15 cellular contexts compared by ENCODE assay signal in genomic region chrX:18701621-18702361, GRCh38. TPM values are rescaled to one million over a fixed set of nuclear protein-coding genes. Genes with fewer than 3 reads are reported as not detected.
DNase-seq lines count a peak whose midpoint lies in the region; ATAC-seq and TF ChIP-seq lines count a peak whose summit lies in the region.
"Had no signal": no experiment of that assay in that cellular context is flagged by ENCODE, and none has a peak within 500 bp of the region (broad histone marks: within the 10 kb centered on the region; RNA-seq: fewer than 3 reads in every experiment).

No MANE protein-coding gene starts in this region.

- H3K4me1 ChIP-seq in heart left ventricle (no peaks in the 10 kb centered on the region), right atrium auricular region (no peaks in the 10 kb centered on the region), left lung (peaks cover 0 to 4% of the 10 kb centered on the region in 2 donors), spleen (no peaks in the 10 kb centered on the region)
- H3K4me1 ChIP-seq: HAP-1 had no signal

- H3K27ac ChIP-seq in heart left ventricle (no peak overlapping the region), right atrium auricular region (no peak overlapping the region), brain microvascular endothelial cell (no peak overlapping the region), left lung (peak overlapping the region; percentile 13 to 48), spleen (no peak overlapping the region)

- in situ Hi-C loops in brain microvascular endothelial cell (cut with HindIII; ENCODE audit: low pct_ligation_motif_present, low sequenced_read_pairs), result no loop called here

- no peaks in the 10 kb centered on the region for H3K9me3 ChIP-seq in heart left ventricle
- H3K9me3 ChIP-seq in right atrium auricular region, result no peaks in the 10 kb centered on the region
- H3K9me3 ChIP-seq in left lung, result no peaks in the 10 kb centered on the region
- H3K9me3 ChIP-seq in spleen, result no peaks in the 10 kb centered on the region
- H3K9me3 ChIP-seq: HAP-1 had no signal

- H3K27me3 ChIP-seq in heart left ventricle, result peaks cover 0 to 10% (median 0%) of the 10 kb centered on the region in 9 donors
- no peaks in the 10 kb centered on the region for H3K27me3 ChIP-seq in right atrium auricular region
- no peaks in the 10 kb centered on the region for H3K27me3 ChIP-seq in brain microvascular endothelial cell (replicated peaks)
- no peaks in the 10 kb centered on the region for H3K27me3 ChIP-seq in left lung
- peaks cover 0 to 5% (median 0%) of the 10 kb centered on the region in 7 donors for H3K27me3 ChIP-seq in spleen (replicated peaks in 1 of 7)

- intact Hi-C loops in heart left ventricle (cut with DNase I), result no loop called here
- intact Hi-C loops in left lung (cut with DNase I), result no loop called here
- intact Hi-C loops in spleen (cut with DNase I; ENCODE audit: low total_unique reads), result no loop called here

- DNase-seq in heart left ventricle (peak in 3 of 5 donors; percentile 18 to 38 (median 23)), right atrium auricular region (ENCODE audit: low spot score) (no peak), brain microvascular endothelial cell (peak; percentile 40), left lung (no peak), spleen (no peak)
- DNase-seq in activated effector memory CD4-positive, alpha-beta T cell treated with Interleukin-2 at 50 U/mL for 16 hours, result no peak
- DNase-seq: activated CD8-positive, alpha-beta T cell treated with anti-CD3 and anti-CD28 coated beads, Interleukin-2, amount 10 ng/mL, durations not matched to agents 7 days and 5 days; NCI-H1694; stimulated activated CD4-positive, alpha-beta T cell treated with anti-CD3 and anti-CD28 coated beads, Interleukin-15, amount 100 ng/mL, for 24 hours had no signal

- WGBS in heart left ventricle, 4 donors, result 62 to 83% (median 69%) methylated on average over 5 of the region's 5 CpGs
- 59 to 85% (median 80%) methylated on average over 4 to 5 of the region's 5 CpGs for WGBS in spleen, 5 donors

- H3K36me3 ChIP-seq in heart left ventricle (no peaks in the 10 kb centered on the region), right atrium auricular region (no peaks in the 10 kb centered on the region), brain microvascular endothelial cell (replicated peaks) (no peaks in the 10 kb centered on the region), left lung (no peaks in the 10 kb centered on the region), spleen (no peaks in the 10 kb centered on the region)
- H3K36me3 ChIP-seq: HAP-1 had no signal

- TF ChIP-seq POLR2A in heart left ventricle (IDR thresholded peaks at IDR 0.05) (no peak), spleen (IDR thresholded peaks at IDR 0.05) (no peak)

- H3K4me3 ChIP-seq in heart left ventricle (no peak overlapping the region), right atrium auricular region (no peak overlapping the region), brain microvascular endothelial cell (ENCODE audit: low read depth, low read length) (no peak overlapping the region), left lung (no peak overlapping the region), spleen (no peak overlapping the region)
- H3K4me3 ChIP-seq: HAP-1 had no signal

- ATAC-seq in heart left ventricle, result no peak
- ATAC-seq in left lung, result peak; percentile 36
- no peak for ATAC-seq in GM18861 (IDR thresholded peaks at IDR 0.05; ENCODE audit: unreplicated experiment)
- ATAC-seq in HG03571 (IDR thresholded peaks at IDR 0.05; ENCODE audit: unreplicated experiment), result no peak
- ATAC-seq: activated CD8-positive, alpha-beta T cell treated with anti-CD3 and anti-CD28 coated beads, Interleukin-2, amount 10 ng/mL, durations not matched to agents 7 days and 5 days had no signal

- no peak for TF ChIP-seq CTCF in heart left ventricle (IDR thresholded peaks at IDR 0.05)
- no peak for TF ChIP-seq CTCF in right atrium auricular region (IDR thresholded peaks at IDR 0.05)
- TF ChIP-seq CTCF in brain microvascular endothelial cell (IDR thresholded peaks at IDR 0.05; ENCODE audit: low read depth, low read length, missing control alignments), result no peak
- no peak for TF ChIP-seq CTCF in left lung (IDR thresholded peaks at IDR 0.05)
- TF ChIP-seq CTCF in spleen (IDR thresholded peaks at IDR 0.05 in 8 of 11, conservative IDR thresholded peaks at IDR 0.05 in 3 of 11), result no peak

RNA-seq across cellular contexts. Expression of gene PPEF1, which starts 5.7 kb away (rescaled TPM):
- total RNA-seq in heart left ventricle (under 1 TPM in 5 of 9 donors, not detected in 4; 0.23 to 0.82 (median 0.71) TPM), right atrium auricular region (1 to 10 TPM in 1 of 2 donors, under 1 TPM in 1; 0.78 to 1.1 TPM), left lung (under 1 TPM; 0.42 to 0.50 TPM), spleen (1 to 10 TPM in 1 of 7 donors, under 1 TPM in 2, not detected in 4; 0.47 to 2.7 (median 0.87) TPM)
- polyA plus RNA-seq in heart left ventricle (under 1 TPM; 0.11 to 0.17 TPM), spleen (under 1 TPM; 0.10 to 0.35 (median 0.27) TPM)
- total RNA-seq: activated CD8-positive, alpha-beta T cell treated with anti-CD3 and anti-CD28 coated beads, Interleukin-2, amount 10 ng/mL, durations not matched to agents 7 days and 5 days; T-helper 1 cell treated with Interleukin-12 subunit alpha and Interleukin-12 subunit beta and Interleukin-4 antibody, amounts not matched to agents 30 ng/mL and 1 ng/mL, for 36 hours had no signal

RNA-seq across cellular contexts. Expression of gene RS1, which starts 29.9 kb away (rescaled TPM):
- not detected for total RNA-seq in heart left ventricle
- not detected for polyA plus RNA-seq in heart left ventricle
- total RNA-seq in right atrium auricular region, result not detected
- total RNA-seq in left lung, result 1 to 10 TPM; 3.8 to 5.2 TPM
- total RNA-seq in spleen, result not detected
- under 1 TPM in 1 of 3 donors, not detected in 2; 0.04 TPM for polyA plus RNA-seq in spleen
- total RNA-seq: activated CD8-positive, alpha-beta T cell treated with anti-CD3 and anti-CD28 coated beads, Interleukin-2, amount 10 ng/mL, durations not matched to agents 7 days and 5 days; frontal cortex; T-helper 1 cell treated with Interleukin-12 subunit alpha and Interleukin-12 subunit beta and Interleukin-4 antibody, amounts not matched to agents 30 ng/mL and 1 ng/mL, for 36 hours; ureter had no signal

Comparison
In these comparisons a context has a peak if more than half of its experiments do, and no peak if none do; other contexts are left out.
1. DNase-seq: peak in heart left ventricle (3 of 5) and brain microvascular endothelial cell (single experiment); none in right atrium auricular region (single experiment), left lung (0 of 2), spleen (single experiment) and activated effector memory CD4-positive, alpha-beta T cell treated with Interleukin-2 at 50 U/mL for 16 hours (single experiment).
2. H3K27ac ChIP-seq: peak in left lung (2 of 2); none in heart left ventricle (0 of 12), right atrium auricular region (0 of 2), brain microvascular endothelial cell (single experiment) and spleen (0 of 8).
3. RNA of gene RS1, which starts 29.9 kb away (total RNA-seq): 3.8 to 5.2 TPM in left lung; not detected in heart left ventricle, not detected in right atrium auricular region and not detected in spleen; every median in the first group is over 4 times any median in the second.